ENCODE assay signal across 25 cellular contexts in the genomic region with DNA sequence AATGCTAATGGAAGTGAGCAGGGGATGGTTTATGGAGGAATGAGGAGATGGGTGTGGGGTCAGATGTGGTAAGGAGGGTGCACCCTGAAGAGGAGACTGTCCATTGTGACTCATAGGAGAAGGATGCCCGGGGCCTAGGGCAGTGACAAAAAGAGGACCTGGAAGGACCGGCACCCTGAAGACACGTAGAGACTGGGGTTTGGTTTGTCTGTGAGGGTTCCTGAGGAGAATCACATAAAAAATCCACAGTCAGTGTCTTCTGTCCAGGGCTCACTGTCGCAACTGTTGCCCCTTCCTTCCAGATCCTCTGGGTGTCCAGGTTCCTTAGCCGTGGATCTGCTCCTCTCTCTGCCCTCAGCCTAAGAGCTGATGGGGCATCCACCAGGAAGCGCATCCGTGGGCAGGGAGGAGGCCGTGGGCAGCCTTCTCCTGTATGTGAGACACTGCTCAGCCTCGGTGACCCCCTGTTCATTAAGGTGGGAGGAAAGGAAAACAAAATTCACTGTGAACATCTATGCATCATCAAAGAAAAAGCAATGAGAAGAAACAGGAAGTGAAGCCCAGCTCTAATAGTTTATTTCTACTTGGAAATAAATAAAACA.
"Had no signal": no experiment of that assay in that cellular context is flagged by ENCODE, and none has a peak within 500 bp of the region (broad histone marks: within the 10 kb centered on the region; RNA-seq: fewer than 3 reads in every experiment).

No MANE protein-coding gene starts in this region.

- H3K4me1 ChIP-seq: colonic mucosa, esophagus squamous epithelium, psoas muscle, sigmoid colon, suprapubic skin had no signal

- DNase-seq: colonic mucosa; dermis blood vessel endothelial cell; effector memory CD4-positive, alpha-beta T cell; esophagus squamous epithelium; foreskin melanocyte; hypothalamus; immature natural killer cell; islet precursor cell; kidney glomerular epithelial cell; left colon; left ventricle myocardium superior; lower lobe of right lung; natural killer cell; occipital lobe; ovary; posterior cingulate gyrus; psoas muscle; right cardiac atrium; sigmoid colon; stimulated activated CD4-positive, alpha-beta T cell treated with anti-CD3 and anti-CD28 coated beads, Interleukin-2, amount 100 ng/mL, for 24 hours; stimulated activated CD4-positive, alpha-beta T cell treated with anti-CD3 and anti-CD28 coated beads, Interleukin-4, amount 100 ng/mL, for 24 hours; stimulated activated naive CD4-positive, alpha-beta T cell; stimulated activated naive CD8-positive, alpha-beta T cell treated with anti-CD3 and anti-CD28 coated beads, Interleukin-15, amount 100 ng/mL, for 72 hours; transverse colon had no signal

- H3K9me3 Mint-ChIP-seq: natural killer cell; stimulated activated naive CD8-positive, alpha-beta T cell treated with anti-CD3 and anti-CD28 coated beads, Interleukin-15, amount 100 ng/mL, for 72 hours had no signal

- ATAC-seq: left colon; left ventricle myocardium superior; lower lobe of right lung; natural killer cell; psoas muscle; right cardiac atrium; stimulated activated naive CD8-positive, alpha-beta T cell treated with anti-CD3 and anti-CD28 coated beads, Interleukin-15, amount 100 ng/mL, for 72 hours had no signal

- H3K27ac Mint-ChIP-seq: immature natural killer cell; natural killer cell; stimulated activated naive CD8-positive, alpha-beta T cell treated with anti-CD3 and anti-CD28 coated beads, Interleukin-15, amount 100 ng/mL, for 72 hours had no signal

- H3K36me3 Mint-ChIP-seq: immature natural killer cell, natural killer cell had no signal

- H3K4me3 ChIP-seq: colonic mucosa, esophagus squamous epithelium, lower lobe of right lung, ovary, psoas muscle, sigmoid colon, suprapubic skin, transverse colon had no signal

- H3K4me3 Mint-ChIP-seq: immature natural killer cell; natural killer cell; stimulated activated naive CD8-positive, alpha-beta T cell treated with anti-CD3 and anti-CD28 coated beads, Interleukin-15, amount 100 ng/mL, for 72 hours had no signal

- H3K27me3 ChIP-seq: colonic mucosa, ovary had no signal

- H3K9me3 ChIP-seq: colonic mucosa, esophagus squamous epithelium, lower lobe of right lung, ovary, psoas muscle, sigmoid colon, suprapubic skin, transverse colon had no signal

- H3K36me3 ChIP-seq: colonic mucosa, esophagus squamous epithelium, lower lobe of right lung, ovary, sigmoid colon, suprapubic skin, transverse colon had no signal

- H3K27ac ChIP-seq: colonic mucosa, esophagus squamous epithelium, lower lobe of right lung, ovary, psoas muscle, sigmoid colon, suprapubic skin, transverse colon had no signal
